ENCODE assay signal across 8 cellular contexts in genomic region chr3:58492385-58492970, GRCh38. TPM values are rescaled to one million over a fixed set of nuclear protein-coding genes. Genes with fewer than 3 reads are reported as not detected.
DNase-seq lines count a peak whose midpoint lies in the region; ATAC-seq and TF ChIP-seq lines count a peak whose summit lies in the region.

No MANE protein-coding gene starts in this region.

- WGBS in endodermal cell (ENCODE audit: insufficient coverage in 1 of 2, insufficient read length in 1 of 2), 2 experiments, result 0% methylated on average over 9 to 34 of the region's 34 CpGs

- no peaks in the 10 kb centered on the region for H3K9me3 Mint-ChIP-seq in HFFc6
- H3K9me3 Mint-ChIP-seq in endodermal cell, result no peaks in the 10 kb centered on the region
- H3K9me3 Mint-ChIP-seq in neural crest cell, result no peaks in the 10 kb centered on the region

- no peaks in the 10 kb centered on the region for H3K9me3 ChIP-seq in endodermal cell (ENCODE audit: control insufficient read depth, low read length)

- peaks cover 15% of the 10 kb centered on the region for H3K4me1 ChIP-seq in endodermal cell (ENCODE audit: control insufficient read depth, insufficient read depth, low read length)

- H3K4me3 ChIP-seq in endodermal cell (ENCODE audit: low read length), result peak overlapping the region; percentile 83

- H3K9ac ChIP-seq in endodermal cell (ENCODE audit: extremely low read depth, low read length, poor library complexity, severe bottlenecking), result peak overlapping the region; percentile 41

- no peaks in the 10 kb centered on the region for H3K27me3 ChIP-seq in endodermal cell (ENCODE audit: control insufficient read depth, insufficient read depth, low read length, poor library complexity, severe bottlenecking)

- H3K36me3 Mint-ChIP-seq in HFFc6 (ENCODE audit: low read depth), result no peaks in the 10 kb centered on the region; the same call in 1 of the 2 replicates
- H3K36me3 Mint-ChIP-seq in endodermal cell (ENCODE audit: low read depth), result no peaks in the 10 kb centered on the region
- H3K36me3 Mint-ChIP-seq in neural crest cell (ENCODE audit: low read depth), result no peaks in the 10 kb centered on the region

- no peak for ATAC-seq in GM18873 (IDR thresholded peaks at IDR 0.05; ENCODE audit: low FRiP score, unreplicated experiment)

- H3K27ac Mint-ChIP-seq in HFFc6 (peak overlapping the region; percentile 82), endodermal cell (peak overlapping the region; percentile 68), neural crest cell (ENCODE audit: unreplicated experiment) (peak overlapping the region; percentile 95)

- H3K36me3 ChIP-seq in endodermal cell (ENCODE audit: control insufficient read depth, insufficient read depth, low read length), result no peaks in the 10 kb centered on the region

- TF ChIP-seq CTCF in HFFc6 (IDR thresholded peaks at IDR 0.05) (no peak), VCaP (conservative IDR thresholded peaks at IDR 0.05) (no peak), endodermal cell (conservative IDR thresholded peaks at IDR 0.05) (no peak), neural crest cell (conservative IDR thresholded peaks at IDR 0.05) (no peak)

- peaks cover 69% of the 10 kb centered on the region for H3K4me1 Mint-ChIP-seq in HFFc6 (ENCODE audit: low read depth)
- peaks cover 58% of the 10 kb centered on the region for H3K4me1 Mint-ChIP-seq in endodermal cell
- H3K4me1 Mint-ChIP-seq in neural crest cell, result peaks cover 56% of the 10 kb centered on the region

- H3K27ac ChIP-seq in VCaP (peak overlapping the region; percentile 87), endodermal cell (ENCODE audit: low read depth, low read length) (peak overlapping the region; percentile 54)

- DNase-seq in GM03348 (ENCODE audit: low spot score), result peak; percentile 21
- no peak for DNase-seq in HFFc6
- peak; percentile 53 for DNase-seq in endodermal cell
- no peak for DNase-seq in neural crest cell (ENCODE audit: low read depth, low spot score)
- no peak for DNase-seq in SHP77 treated with DMSO at 0.1 percent for 48 hours (lab: John Stamatoyannopoulos, UW)
- DNase-seq in NCI-H2029 (lab: John Stamatoyannopoulos, UW), result no peak

- H3K4me3 Mint-ChIP-seq in HFFc6 (peak overlapping the region; percentile 98), endodermal cell (peak overlapping the region; percentile 76), neural crest cell (peak overlapping the region; percentile 95)

- no peaks in the 10 kb centered on the region; the same call in none of the 2 replicates for H3K27me3 Mint-ChIP-seq in HFFc6 (ENCODE audit: insufficient read depth)
- H3K27me3 Mint-ChIP-seq in endodermal cell (ENCODE audit: insufficient read depth), result peaks cover 15% of the 10 kb centered on the region
- H3K27me3 Mint-ChIP-seq in neural crest cell (ENCODE audit: low read depth), result peaks cover 12% of the 10 kb centered on the region

RNA-seq across cellular contexts. Expression of gene KCTD6, which starts 0.6 kb away (rescaled TPM):
- total RNA-seq in HFFc6 (2021; fragmentation: NEBNext Ultra II Directional; extraction: Animal tissue kit (Norgen Biotek cat#: 25700)), result 1 to 10 TPM; 6.4 to 9.6 (median 7.4) TPM
- total RNA-seq in endodermal cell, result 10 to 100 TPM; 17.9 to 20.4 TPM
- 32.2 TPM for polyA plus RNA-seq in endodermal cell (2013, experiment 1 of 2)
- 30.6 TPM for polyA plus RNA-seq in endodermal cell (2013, experiment 2 of 2)
- 13.5 and 18.2 TPM in 2 replicates for total RNA-seq in neural crest cell

RNA-seq across cellular contexts. Expression of gene ACOX2, which starts 44.5 kb away (rescaled TPM):
- total RNA-seq in HFFc6 (2021; fragmentation: NEBNext Ultra II Directional; extraction: Animal tissue kit (Norgen Biotek cat#: 25700)), result 10 to 100 TPM in 5 of 6 experiments, 1 to 10 TPM in 1; 9.7 to 15.4 (median 11.8) TPM
- 1 to 10 TPM; 6.6 to 9.8 TPM for total RNA-seq in endodermal cell
- 6.2 TPM for polyA plus RNA-seq in endodermal cell (2013, experiment 1 of 2)
- polyA plus RNA-seq in endodermal cell (2013, experiment 2 of 2), result 6.3 TPM
- total RNA-seq in neural crest cell, result 0.98 and 1.0 TPM in 2 replicates

RNA-seq across cellular contexts. Expression of gene PDHB, which starts 58.8 kb away (rescaled TPM):
- 10 to 100 TPM; 85.6 to 95.7 (median 92.3) TPM for total RNA-seq in HFFc6 (2021; fragmentation: NEBNext Ultra II Directional; extraction: Animal tissue kit (Norgen Biotek cat#: 25700))
- total RNA-seq in endodermal cell (100 to 1,000 TPM; 127 to 159 TPM), neural crest cell (63.5 and 71.4 TPM in 2 replicates)
- 108 TPM for polyA plus RNA-seq in endodermal cell (2013, experiment 1 of 2)
- polyA plus RNA-seq in endodermal cell (2013, experiment 2 of 2), result 102 TPM

Comparison
In these comparisons a context has a peak if more than half of its experiments do, and no peak if none do; other contexts are left out.
1. DNase-seq: peak in GM03348 (single experiment) and endodermal cell (single experiment); none in HFFc6 (single experiment), neural crest cell (single experiment), SHP77 treated with DMSO at 0.1 percent for 48 hours (single experiment) and NCI-H2029 (single experiment).
2. Peak in every context shown above with its lines, with median percentiles within 50 percentile points of each other: H3K27ac Mint-ChIP-seq and H3K4me3 Mint-ChIP-seq.